ENCODE assay signal across 10 cellular contexts in genomic region chr12:10717410-10717809, GRCh38. TPM values are rescaled to one million over a fixed set of nuclear protein-coding genes. Genes with fewer than 3 reads are reported as not detected.
A peak's percentile ranks its signal among the peaks of the same experiment; 100 is the strongest.
DNase-seq lines count a peak whose midpoint lies in the region; ATAC-seq and TF ChIP-seq lines count a peak whose summit lies in the region.
"Had no signal": no experiment of that assay in that cellular context is flagged by ENCODE, and none has a peak within 500 bp of the region (broad histone marks: within the 10 kb centered on the region; RNA-seq: fewer than 3 reads in every experiment).

No MANE protein-coding gene starts in this region.

- H3K4me1 ChIP-seq in HEK293 (ENCODE audit: control insufficient read depth, insufficient read depth, low read length), result peaks cover 36% of the 10 kb centered on the region
- no peaks in the 10 kb centered on the region for H3K4me1 ChIP-seq in Karpas-422 (ENCODE audit: low read length)

- TF ChIP-seq CTCF in HEK293 (tag by site-specific recombination; IDR thresholded peaks at IDR 0.05), result no peak

- H3K9me2 ChIP-seq in Karpas-422 (replicated peaks; ENCODE audit: insufficient read depth, low read length), result no peaks in the 10 kb centered on the region

- POLR2A ChIA-PET in HEK293 (lab: Yijun Ruan, JAX), result interaction anchor here (0.5 to 1.6 kb wide), 5 partner anchors 9 to 505 kb away, joined by 3 to 4 read pairs (median 3); partner anchors contain the start of genes GABARAPL1 and MAGOHB

- H3K36me3 ChIP-seq in HEK293 (ENCODE audit: control insufficient read depth in 2 of 2, insufficient read depth in 1 of 2, low read length in 2 of 2), result peaks cover 30 to 39% of the 10 kb centered on the region in 2 experiments
- H3K36me3 ChIP-seq in Karpas-422 (ENCODE audit: insufficient read depth, low read length), result no peaks in the 10 kb centered on the region

- CTCF ChIA-PET in HEK293 (lab: Yijun Ruan, JAX), result interaction anchor here (0.9 to 1.0 kb wide), 2 partner anchors 32 to 33 kb away, joined by 3 to 4 read pairs; no protein-coding TSS in a partner anchor

- no peaks in the 10 kb centered on the region for H4K20me1 ChIP-seq in Karpas-422 (ENCODE audit: insufficient read depth, low read depth, low read length)

- H2AFZ ChIP-seq in Karpas-422 (ENCODE audit: low read length), result no peak overlapping the region

- H3K79me2 ChIP-seq in Karpas-422 (ENCODE audit: low read length), result no peaks in the 10 kb centered on the region

- no peaks in the 10 kb centered on the region for H3K9me3 ChIP-seq in HEK293 (ENCODE audit: control insufficient read depth, insufficient read depth, low read depth, low read length)
- H3K9me3 ChIP-seq in Karpas-422 (ENCODE audit: low read length), result no peaks in the 10 kb centered on the region

- H3K4me3 ChIP-seq in HEK293 (ENCODE audit: low read depth, low read length) (peak overlapping the region; percentile 18), skin epidermis (peak overlapping the region in 2 of 7 experiments; percentile 1 to 5), Karpas-422 (ENCODE audit: low read length) (no peak overlapping the region)

- H3K27me3 ChIP-seq in Karpas-422 (ENCODE audit: low read length), result peaks cover 2% of the 10 kb centered on the region; the same call in 1 of the 2 replicates

- ATAC-seq in GM18861 (IDR thresholded peaks at IDR 0.05; ENCODE audit: unreplicated experiment), result no peak

- H3K9ac ChIP-seq in Karpas-422 (ENCODE audit: low read length), result no peak overlapping the region

- DNase-seq in amniotic epithelial cell (ENCODE audit: low read depth) (peak; percentile 41), iPS-NIHi7 (ENCODE audit: extremely low spot score) (peak; percentile 12), D341Med (ENCODE audit: low spot score) (no peak), Karpas-422 (no peak), NCI-H2227 treated with DMSO at 0.1 percent for 48 hours (lab: John Stamatoyannopoulos, UW) (no peak)
- DNase-seq: activated gamma-delta T cell treated with Interleukin-2 at 50 U/mL for 16 hours, T-helper 2 cell had no signal

- H3K4me2 ChIP-seq in Karpas-422 (ENCODE audit: low read depth, low read length, poor library complexity, severe bottlenecking), result no peak overlapping the region

- H3K27ac ChIP-seq in HEK293 (ENCODE audit: extremely low read depth, low read depth, low read length) (peak overlapping the region; percentile 66), skin epidermis (peak overlapping the region in 19 of 21 experiments; percentile 46 to 100 (median 81)), Karpas-422 (ENCODE audit: low read length) (no peak overlapping the region)

TF ChIP-seq in HEK293, 187 proteins besides CTCF, POLR2A, EP300 and RAD21:
- no peak for TF ChIP-seq ZNF704 (tag by site-specific recombination; IDR thresholded peaks at IDR 0.05)
- TF ChIP-seq PRDM1 (tag by site-specific recombination; IDR thresholded peaks at IDR 0.05), result peak; percentile 78
- peak; percentile 35; the same call in 1 of the 2 replicates for TF ChIP-seq ZNF561 (tag by site-specific recombination; IDR thresholded peaks at IDR 0.05; ENCODE audit: borderline replicate concordance)
- peak; percentile 32 for TF ChIP-seq ZNF510 (tag by site-specific recombination; IDR thresholded peaks at IDR 0.05; ENCODE audit: insufficient replicate concordance)
- no peak for TF ChIP-seq KLF16 (tag by site-specific recombination; IDR thresholded peaks at IDR 0.05)
- peak; percentile 72 for TF ChIP-seq INSM2 (tag by site-specific recombination; IDR thresholded peaks at IDR 0.05)
- 0 out of 2 replicates have a peak, but pooled peaks have one; percentile 10 for TF ChIP-seq PRDM4 (tag by site-specific recombination; IDR thresholded peaks at IDR 0.05)
- TF ChIP-seq ZBTB17 (tag by site-specific recombination; IDR thresholded peaks at IDR 0.05), result peak; percentile 47; the same call in 1 of the 2 replicates
- TF ChIP-seq ZNF112 (tag by site-specific recombination; IDR thresholded peaks at IDR 0.05), result no peak

RNA-seq across cellular contexts. Expression of gene YBX3, which starts 5.7 kb away (rescaled TPM):
- not detected in 2 replicates for total RNA-seq in Karpas-422 (2014; rRNA removed; shearing (Covaris generic); ENCODE audit: low replicate concordance)

RNA-seq across cellular contexts. Expression of gene STYK1, which starts 43.6 kb away (rescaled TPM):
- not detected in 2 replicates for total RNA-seq in Karpas-422 (2014; rRNA removed; shearing (Covaris generic); ENCODE audit: low replicate concordance)

Comparison
In these comparisons a context has a peak if more than half of its experiments do, and no peak if none do; other contexts are left out.
1. DNase-seq: peak in amniotic epithelial cell (single experiment) and iPS-NIHi7 (single experiment); none in D341Med (single experiment), Karpas-422 (single experiment) and NCI-H2227 treated with DMSO at 0.1 percent for 48 hours (single experiment).